17 cellular contexts compared by ENCODE assay signal in genomic region chr13:40496035-40496810, GRCh38.
A peak's percentile ranks its signal among the peaks of the same experiment; 100 is the strongest.
DNase-seq lines count a peak whose midpoint lies in the region; ATAC-seq and TF ChIP-seq lines count a peak whose summit lies in the region.
"Had no signal": no experiment of that assay in that cellular context is flagged by ENCODE, and none has a peak within 500 bp of the region (broad histone marks: within the 10 kb centered on the region; RNA-seq: fewer than 3 reads in every experiment).

No MANE protein-coding gene starts in this region.

- peaks cover 9% of the 10 kb centered on the region for H3K36me3 Mint-ChIP-seq in activated naive CD4-positive, alpha-beta T cell treated with anti-CD3 and anti-CD28 coated beads, Interleukin-2, amount 10 ng/mL, durations not matched to agents 7 days and 5 days
- peaks cover 6 to 14% of the 10 kb centered on the region in 2 donors for H3K36me3 Mint-ChIP-seq in activated naive CD4-positive, alpha-beta T cell treated with anti-CD3 and anti-CD28 coated beads, Interleukin-2, amount 50 U/mL, for 72 hours
- H3K36me3 Mint-ChIP-seq in T-cell (no peaks in the 10 kb centered on the region), mesothelial cell of epicardium (no peaks in the 10 kb centered on the region)
- no peaks in the 10 kb centered on the region for H3K36me3 Mint-ChIP-seq in stimulated activated naive B cell treated with anti-CD40 and anti-IgM and Interleukin-4, amounts not matched to agents 10 μg/mL and 1 μg/mL and 100 μg/mL, for 72 hours

- ATAC-seq in activated naive CD4-positive, alpha-beta T cell treated with anti-CD3 and anti-CD28 coated beads, Interleukin-2, amount 50 U/mL, for 72 hours: no peak
- ATAC-seq in T-cell (replicated peaks in 1 of 4) (no peak), HG03439 (IDR thresholded peaks at IDR 0.05; ENCODE audit: unreplicated experiment) (no peak), GM21786 (IDR thresholded peaks at IDR 0.05; ENCODE audit: unreplicated experiment) (no peak)
- ATAC-seq in stimulated activated naive B cell treated with anti-CD40 and anti-IgM and Interleukin-4, amounts not matched to agents 10 μg/mL and 1 μg/mL and 100 μg/mL, for 72 hours (replicated peaks): no peak
- ATAC-seq: activated CD4-positive, CD25-positive, alpha-beta regulatory T cell treated with anti-CD3 and anti-CD28 coated beads, Interleukin-2, amount 50 U/mL, for 24 hours; GM23338 had no signal

- peaks cover 5% of the 10 kb centered on the region for H3K27me3 Mint-ChIP-seq in activated naive CD4-positive, alpha-beta T cell treated with anti-CD3 and anti-CD28 coated beads, Interleukin-2, amount 10 ng/mL, durations not matched to agents 7 days and 5 days
- H3K27me3 Mint-ChIP-seq in T-cell (no peaks in the 10 kb centered on the region), mesothelial cell of epicardium (ENCODE audit: low read depth) (no peaks in the 10 kb centered on the region)
- no peaks in the 10 kb centered on the region for H3K27me3 Mint-ChIP-seq in stimulated activated naive B cell treated with anti-CD40 and anti-IgM and Interleukin-4, amounts not matched to agents 10 μg/mL and 1 μg/mL and 100 μg/mL, for 72 hours

- peaks cover 2% of the 10 kb centered on the region for H3K9me3 Mint-ChIP-seq in activated naive CD4-positive, alpha-beta T cell treated with anti-CD3 and anti-CD28 coated beads, Interleukin-2, amount 10 ng/mL, durations not matched to agents 7 days and 5 days
- peaks cover 3 to 6% of the 10 kb centered on the region in 2 donors for H3K9me3 Mint-ChIP-seq in activated naive CD4-positive, alpha-beta T cell treated with anti-CD3 and anti-CD28 coated beads, Interleukin-2, amount 50 U/mL, for 72 hours
- H3K9me3 Mint-ChIP-seq in T-cell (peaks cover 0 to 5% (median 0%) of the 10 kb centered on the region in 3 donors), mesothelial cell of epicardium (no peaks in the 10 kb centered on the region)
- no peaks in the 10 kb centered on the region for H3K9me3 Mint-ChIP-seq in stimulated activated naive B cell treated with anti-CD40 and anti-IgM and Interleukin-4, amounts not matched to agents 10 μg/mL and 1 μg/mL and 100 μg/mL, for 72 hours
- H3K9me3 Mint-ChIP-seq: GM23338 had no signal

- peaks cover 59% of the 10 kb centered on the region for H3K4me1 Mint-ChIP-seq in activated naive CD4-positive, alpha-beta T cell treated with anti-CD3 and anti-CD28 coated beads, Interleukin-2, amount 10 ng/mL, durations not matched to agents 7 days and 5 days
- H3K4me1 Mint-ChIP-seq in T-cell (peaks cover 73 to 78% (median 75%) of the 10 kb centered on the region in 3 donors), mesothelial cell of epicardium (peaks cover 24% of the 10 kb centered on the region)
- H3K4me1 Mint-ChIP-seq in stimulated activated naive B cell treated with anti-CD40 and anti-IgM and Interleukin-4, amounts not matched to agents 10 μg/mL and 1 μg/mL and 100 μg/mL, for 72 hours: peaks cover 49 to 69% of the 10 kb centered on the region in 2 donors

- H3K4me3 Mint-ChIP-seq in activated naive CD4-positive, alpha-beta T cell treated with anti-CD3 and anti-CD28 coated beads, Interleukin-2, amount 10 ng/mL, durations not matched to agents 7 days and 5 days: no peak overlapping the region
- H3K4me3 Mint-ChIP-seq in T-cell (peak overlapping the region in 2 of 3 donors; percentile 74 to 79), mesothelial cell of epicardium (no peak overlapping the region)
- H3K4me3 Mint-ChIP-seq in stimulated activated naive B cell treated with anti-CD40 and anti-IgM and Interleukin-4, amounts not matched to agents 10 μg/mL and 1 μg/mL and 100 μg/mL, for 72 hours: peak overlapping the region in 1 of 2 donors; percentile 20
- H3K4me3 Mint-ChIP-seq: GM23338 had no signal

- peak overlapping the region; percentile 25 for H3K27ac Mint-ChIP-seq in activated naive CD4-positive, alpha-beta T cell treated with anti-CD3 and anti-CD28 coated beads, Interleukin-2, amount 10 ng/mL, durations not matched to agents 7 days and 5 days
- H3K27ac Mint-ChIP-seq in activated naive CD4-positive, alpha-beta T cell treated with anti-CD3 and anti-CD28 coated beads, Interleukin-2, amount 50 U/mL, for 72 hours: no peak overlapping the region
- H3K27ac Mint-ChIP-seq in T-cell (peak overlapping the region; percentile 95 to 96), mesothelial cell of epicardium (peak overlapping the region; percentile 27)
- peak overlapping the region; percentile 47 for H3K27ac Mint-ChIP-seq in stimulated activated naive B cell treated with anti-CD40 and anti-IgM and Interleukin-4, amounts not matched to agents 10 μg/mL and 1 μg/mL and 100 μg/mL, for 72 hours
- H3K27ac Mint-ChIP-seq: GM23338 had no signal

- CTCF ChIA-PET in activated naive CD4-positive, alpha-beta T cell treated with anti-CD3 and anti-CD28 coated beads, Interleukin-2, amount 10 ng/mL, durations not matched to agents 7 days and 5 days (lab: Charles Lee): no interaction called here
- CTCF ChIA-PET in T-cell (lab: Charles Lee): no interaction called here

- no peak for DNase-seq in activated naive CD4-positive, alpha-beta T cell treated with anti-CD3 and anti-CD28 coated beads, Interleukin-2, amount 10 ng/mL, durations not matched to agents 7 days and 5 days
- DNase-seq in activated naive CD4-positive, alpha-beta T cell treated with anti-CD3 and anti-CD28 coated beads, Interleukin-2, amount 50 U/mL, for 72 hours (ENCODE audit: low spot score in 2 of 2): no peak
- no peak for DNase-seq in T-cell
- DNase-seq in mesothelial cell of epicardium (ENCODE audit: low spot score in 2 of 2, unreplicated experiment in 2 of 2): no peak
- DNase-seq in stimulated activated naive B cell treated with anti-CD40 and anti-IgM and Interleukin-4, amounts not matched to agents 10 μg/mL and 1 μg/mL and 100 μg/mL, for 72 hours: no peak
- DNase-seq in medulla oblongata (ENCODE audit: extremely low spot score): no peak
- DNase-seq: colonic mucosa; DMS 273 treated with DMSO at 0.1 percent for 48 hours; NCI-H1105; NCI-H2029; NCI-H446 treated with DMSO at 0.1 percent for 48 hours; right cardiac atrium; stimulated activated CD4-positive, alpha-beta T cell treated with anti-CD3 and anti-CD28 coated beads, Interleukin-12 subunit alpha, Interleukin-12 subunit beta, amount 100 ng/mL, for 4 hours had no signal

- POLR2A ChIA-PET in T-cell (lab: Charles Lee): no interaction called here

- TF ChIP-seq CTCF in mesothelial cell of epicardium (IDR thresholded peaks at IDR 0.05; ENCODE audit: unreplicated experiment): no peak

Comparison
In these comparisons a context has a peak if more than half of its experiments do, and no peak if none do; other contexts are left out.
1. H3K27ac Mint-ChIP-seq: peak in activated naive CD4-positive, alpha-beta T cell treated with anti-CD3 and anti-CD28 coated beads, Interleukin-2, amount 10 ng/mL, durations not matched to agents 7 days and 5 days (single experiment), T-cell (2 of 2), mesothelial cell of epicardium (single experiment) and stimulated activated naive B cell treated with anti-CD40 and anti-IgM and Interleukin-4, amounts not matched to agents 10 μg/mL and 1 μg/mL and 100 μg/mL, for 72 hours (single experiment); none in activated naive CD4-positive, alpha-beta T cell treated with anti-CD3 and anti-CD28 coated beads, Interleukin-2, amount 50 U/mL, for 72 hours (0 of 2).
2. H3K4me3 Mint-ChIP-seq: peak in T-cell (2 of 3); none in activated naive CD4-positive, alpha-beta T cell treated with anti-CD3 and anti-CD28 coated beads, Interleukin-2, amount 10 ng/mL, durations not matched to agents 7 days and 5 days (single experiment) and mesothelial cell of epicardium (single experiment).